ENCODE assay signal across 1 cellular context in the genomic region with DNA sequence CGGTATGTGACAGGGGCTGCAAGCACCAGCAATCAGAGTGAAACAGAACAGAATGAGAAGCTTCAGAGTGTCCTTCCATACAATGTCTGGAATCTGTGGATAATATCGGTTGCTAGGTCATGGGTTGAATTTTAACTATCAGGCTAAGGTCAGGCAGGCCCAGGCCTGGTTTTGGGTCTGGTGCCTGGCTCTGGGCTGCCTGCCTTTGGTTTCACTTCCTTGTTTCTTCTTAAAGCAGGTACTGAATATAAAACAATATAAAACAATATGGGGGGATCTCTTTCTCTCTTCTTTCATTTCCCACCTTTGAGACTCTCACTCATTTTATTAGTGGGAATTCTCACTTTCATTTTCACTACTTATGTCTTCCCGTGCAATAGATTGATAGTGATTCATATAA.
TF ChIP-seq lines count a peak whose summit lies in the region.

No MANE protein-coding gene starts in this region.

TF ChIP-seq in SK-N-SH, 30 proteins besides CTCF, POLR2A, EP300 and RAD21 (continued from another document):
- TF ChIP-seq RFX5 (IDR thresholded peaks at IDR 0.05; ENCODE audit: low read length) (no peak), YY1 (IDR thresholded peaks at IDR 0.05; ENCODE audit: low read depth) (no peak), POLR2AphosphoS5 (IDR thresholded peaks at IDR 0.05; ENCODE audit: low read depth, low read length) (no peak), REST (IDR thresholded peaks at IDR 0.05; ENCODE audit: low read depth, low read length) (no peak), GABPA (IDR thresholded peaks at IDR 0.05; ENCODE audit: low read depth) (no peak), FOSL2 (IDR thresholded peaks at IDR 0.05; ENCODE audit: borderline replicate concordance, low read depth) (no peak), TEAD4 (IDR thresholded peaks at IDR 0.05; ENCODE audit: borderline replicate concordance, insufficient read depth) (no peak), SMC3 (IDR thresholded peaks at IDR 0.05; ENCODE audit: low read depth, low read length) (no peak), RCOR1 (IDR thresholded peaks at IDR 0.05; ENCODE audit: low read length) (no peak), JUND (IDR thresholded peaks at IDR 0.05) (no peak), NRF1 (IDR thresholded peaks at IDR 0.05; ENCODE audit: low read depth, low read length) (no peak)
- TF ChIP-seq, protein P1, sequence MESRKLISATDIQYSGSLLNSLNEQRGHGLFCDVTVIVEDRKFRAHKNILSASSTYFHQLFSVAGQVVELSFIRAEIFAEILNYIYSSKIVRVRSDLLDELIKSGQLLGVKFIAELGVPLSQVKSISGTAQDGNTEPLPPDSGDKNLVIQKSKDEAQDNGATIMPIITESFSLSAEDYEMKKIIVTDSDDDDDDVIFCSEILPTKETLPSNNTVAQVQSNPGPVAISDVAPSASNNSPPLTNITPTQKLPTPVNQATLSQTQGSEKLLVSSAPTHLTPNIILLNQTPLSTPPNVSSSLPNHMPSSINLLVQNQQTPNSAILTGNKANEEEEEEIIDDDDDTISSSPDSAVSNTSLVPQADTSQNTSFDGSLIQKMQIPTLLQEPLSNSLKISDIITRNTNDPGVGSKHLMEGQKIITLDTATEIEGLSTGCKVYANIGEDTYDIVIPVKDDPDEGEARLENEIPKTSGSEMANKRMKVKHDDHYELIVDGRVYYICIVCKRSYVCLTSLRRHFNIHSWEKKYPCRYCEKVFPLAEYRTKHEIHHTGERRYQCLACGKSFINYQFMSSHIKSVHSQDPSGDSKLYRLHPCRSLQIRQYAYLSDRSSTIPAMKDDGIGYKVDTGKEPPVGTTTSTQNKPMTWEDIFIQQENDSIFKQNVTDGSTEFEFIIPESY (IDR thresholded peaks at IDR 0.05; ENCODE audit: borderline replicate concordance, low read depth) = no peak
